ENCODE assay signal across 8 cellular contexts in genomic region chr22:41976070-41976901, GRCh38. TPM values are rescaled to one million over a fixed set of nuclear protein-coding genes. Genes with fewer than 3 reads are reported as not detected.
DNase-seq lines count a peak whose midpoint lies in the region; ATAC-seq, FAIRE-seq and TF ChIP-seq lines count a peak whose summit lies in the region.

No MANE protein-coding gene starts in this region.

- H4K20me1 ChIP-seq in H1 (replicated peaks in 1 of 2; ENCODE audit: control insufficient read depth in 1 of 2, insufficient read depth in 2 of 2, low read length in 2 of 2): peaks cover 0 to 8% of the 10 kb centered on the region in 2 experiments

- TF ChIP-seq POLR2A in H1 (IDR thresholded peaks at IDR 0.05; ENCODE audit: control extremely low read depth in 1 of 2, low read depth in 2 of 2, low read length in 2 of 2) (no peak), transverse colon (IDR thresholded peaks at IDR 0.05) (no peak)

- H3K27me3 ChIP-seq in CD8-positive, alpha-beta memory T cell (ENCODE audit: insufficient read depth, low read length, poor library complexity, severe bottlenecking): peaks cover 25% of the 10 kb centered on the region
- peaks cover 10 to 29% (median 26%) of the 10 kb centered on the region in 4 experiments for H3K27me3 ChIP-seq in H1 (replicated peaks in 1 of 4; ENCODE audit: control insufficient read depth in 3 of 4, extremely low read depth in 1 of 4, insufficient read depth in 3 of 4, low read length in 3 of 4)
- H3K27me3 ChIP-seq in transverse colon: peaks cover 66% of the 10 kb centered on the region

- no peak overlapping the region for H4K5ac ChIP-seq in H1 (ENCODE audit: insufficient read length, low read depth, low read length)

- no peaks in the 10 kb centered on the region for H3K36me3 ChIP-seq in CD8-positive, alpha-beta memory T cell (ENCODE audit: insufficient read depth, low read length)
- H3K36me3 ChIP-seq in H1 (ENCODE audit: control insufficient read depth in 2 of 4, insufficient read depth in 4 of 4, low read length in 3 of 4) (no peaks in the 10 kb centered on the region), transverse colon (no peaks in the 10 kb centered on the region)

- H3K4me3 Mint-ChIP-seq in CD8-positive, alpha-beta memory T cell: peak overlapping the region; percentile 58 to 91 (median 72)
- peak overlapping the region; percentile 58 for H3K4me3 Mint-ChIP-seq in activated CD8-positive, alpha-beta T cell treated with anti-CD3 and anti-CD28 coated beads for 36 hours
- peak overlapping the region; percentile 47 to 80 (median 72) for H3K4me3 Mint-ChIP-seq in naive thymus-derived CD8-positive, alpha-beta T cell

- H3K79me1 ChIP-seq in H1 (ENCODE audit: low read depth, low read length): peaks cover 2% of the 10 kb centered on the region; the same call in 1 of the 2 replicates

- H2BK20ac ChIP-seq in H1 (ENCODE audit: low read length): no peak overlapping the region

- H3K56ac ChIP-seq in H1 (replicated peaks; ENCODE audit: insufficient read length, low read depth, low read length): no peak overlapping the region

- POLR2A ChIA-PET in CD8-positive, alpha-beta memory T cell (lab: Charles Lee): no interaction called here
- POLR2A ChIA-PET in activated CD8-positive, alpha-beta T cell treated with anti-CD3 and anti-CD28 coated beads for 36 hours (lab: Charles Lee): interaction anchor here (0.6 kb wide), 1 partner anchor 971 kb away, joined by 3 read pairs; no protein-coding TSS in a partner anchor
- POLR2A ChIA-PET in H1 (lab: Charles Lee; ENCODE audit: partially characterized antibody): interaction anchor here (0.5 to 1.4 kb wide), 3 partner anchors 9 to 394 kb away, joined by 3 to 5 read pairs (median 4); no protein-coding TSS in a partner anchor
- POLR2A ChIA-PET in naive thymus-derived CD8-positive, alpha-beta T cell (lab: Charles Lee): no interaction called here

- CTCF ChIA-PET in CD8-positive, alpha-beta memory T cell (lab: Charles Lee): interaction anchor here (1.5 kb wide), 1 partner anchor 18 kb away, joined by 4 read pairs; no protein-coding TSS in a partner anchor
- CTCF ChIA-PET in activated CD8-positive, alpha-beta T cell treated with anti-CD3 and anti-CD28 coated beads for 36 hours (lab: Charles Lee): interaction anchor here (1.7 kb wide), 1 partner anchor 9 kb away, joined by 5 read pairs; no protein-coding TSS in a partner anchor
- CTCF ChIA-PET in H1 (lab: Charles Lee; ENCODE audit: partially characterized antibody): interaction anchor here (0.9 to 2.3 kb wide), 5 partner anchors 10 to 136 kb away, joined by 3 to 14 read pairs (median 4); no protein-coding TSS in a partner anchor

- no peak overlapping the region for H4K91ac ChIP-seq in H1 (replicated peaks; ENCODE audit: insufficient read length, low read length)

- no peaks in the 10 kb centered on the region for H3K9me3 Mint-ChIP-seq in CD8-positive, alpha-beta memory T cell
- H3K9me3 Mint-ChIP-seq in activated CD8-positive, alpha-beta T cell treated with anti-CD3 and anti-CD28 coated beads for 36 hours: no peaks in the 10 kb centered on the region
- no peaks in the 10 kb centered on the region for H3K9me3 Mint-ChIP-seq in naive thymus-derived CD8-positive, alpha-beta T cell

- TF ChIP-seq CTCF in LNCaP clone FGC (IDR thresholded peaks at IDR 0.05; ENCODE audit: control insufficient read depth, extremely low read depth, insufficient read depth) (no peak), H1 (IDR thresholded peaks at IDR 0.05; ENCODE audit: control extremely low read depth in 1 of 3, insufficient read depth in 1 of 3, low read depth in 1 of 3, low read length in 3 of 3) (no peak), transverse colon (IDR thresholded peaks at IDR 0.05) (no peak)
- TF ChIP-seq CTCF in activated CD8-positive, alpha-beta T cell treated with anti-CD3 and anti-CD28 coated beads for 36 hours (IDR thresholded peaks at IDR 0.05): no peak

- peaks cover 4 to 12% (median 8%) of the 10 kb centered on the region in 3 donors for H3K4me1 Mint-ChIP-seq in CD8-positive, alpha-beta memory T cell
- no peaks in the 10 kb centered on the region for H3K4me1 Mint-ChIP-seq in activated CD8-positive, alpha-beta T cell treated with anti-CD3 and anti-CD28 coated beads for 36 hours (ENCODE audit: low read depth)
- H3K4me1 Mint-ChIP-seq in naive thymus-derived CD8-positive, alpha-beta T cell: peaks cover 6 to 9% (median 7%) of the 10 kb centered on the region in 4 donors

- no peak overlapping the region for H2BK5ac ChIP-seq in H1 (ENCODE audit: low read depth, low read length)

- H3K4me3 ChIP-seq in CD8-positive, alpha-beta memory T cell (ENCODE audit: low read length): no peak overlapping the region
- peak overlapping the region; percentile 66 for H3K4me3 ChIP-seq in LNCaP clone FGC (ENCODE audit: low read depth, low read length)
- peak overlapping the region; percentile 34 to 83 (median 56) for H3K4me3 ChIP-seq in H1 (ENCODE audit: extremely low read depth in 1 of 4, insufficient read depth in 2 of 4, low read depth in 3 of 4, low read length in 4 of 4)
- peak overlapping the region; percentile 28 to 49 (median 36) for H3K4me3 ChIP-seq in transverse colon

- H3K4ac ChIP-seq in H1 (replicated peaks; ENCODE audit: insufficient read length, low read depth, low read length): no peak overlapping the region

- H3K9me3 ChIP-seq in CD8-positive, alpha-beta memory T cell (ENCODE audit: low read length): no peaks in the 10 kb centered on the region
- H3K9me3 ChIP-seq in H1 (ENCODE audit: insufficient read depth in 2 of 2, low read depth in 1 of 2, low read length in 1 of 2) (no peaks in the 10 kb centered on the region), transverse colon (no peaks in the 10 kb centered on the region)

- H3K18ac ChIP-seq in H1 (ENCODE audit: extremely low read depth, low read length): no peak overlapping the region; the same call in 1 of the 2 replicates

- peak; percentile 22 to 54 (median 26) for DNase-seq in CD8-positive, alpha-beta memory T cell
- DNase-seq in LNCaP clone FGC (ENCODE audit: low read depth): no peak
- DNase-seq in activated CD8-positive, alpha-beta T cell treated with anti-CD3 and anti-CD28 coated beads for 36 hours: peak; percentile 49
- DNase-seq in H1 (ENCODE audit: low read depth in 1 of 2, low spot score in 2 of 2): peak in 1 of 2 experiments; percentile 79
- peak in 6 of 10 donors; percentile 21 to 49 (median 32) for DNase-seq in naive thymus-derived CD8-positive, alpha-beta T cell
- peak; percentile 47 for DNase-seq in transverse colon

- peak overlapping the region; percentile 30; the same call in 1 of the 2 replicates for H2AFZ ChIP-seq in H1 (ENCODE audit: low read length)

- in situ Hi-C loops in transverse colon (cut with MboI; ENCODE audit: low pct_ligation_motif_present in 1 of 4, low pct_unique_long_range_greater_than_20kb in 1 of 4, low sequenced_read_pairs in 3 of 4): no loop called here

- peak overlapping the region; percentile 29; the same call in 1 of the 2 replicates for H4K8ac ChIP-seq in H1 (ENCODE audit: extremely low read depth, insufficient read depth, low read length)

- no peak overlapping the region for H3K23ac ChIP-seq in H1 (ENCODE audit: insufficient read length)

- H3K36me3 Mint-ChIP-seq in CD8-positive, alpha-beta memory T cell: no peaks in the 10 kb centered on the region
- no peaks in the 10 kb centered on the region for H3K36me3 Mint-ChIP-seq in activated CD8-positive, alpha-beta T cell treated with anti-CD3 and anti-CD28 coated beads for 36 hours (ENCODE audit: low read depth)
- H3K36me3 Mint-ChIP-seq in naive thymus-derived CD8-positive, alpha-beta T cell: no peaks in the 10 kb centered on the region

- 11% methylated on average over 17 of the region's 72 CpGs; no CpG with 5 or more reads in 1 of the 2 experiments for WGBS in H1 (ENCODE audit: extremely low coverage in 1 of 2, insufficient coverage in 1 of 2, insufficient read length in 1 of 2, insufficient replicate concordance in 2 of 2, low coverage in 1 of 2, low lambda C conversion rate in 2 of 2, missing lambda C conversion rate in 1 of 2), 2 experiments
- 7 to 22% methylated on average over 3 to 24 of the region's 72 CpGs for WGBS in transverse colon (ENCODE audit: low coverage in 1 of 2), 2 donors

- peak overlapping the region in 1 of 4 experiments; percentile 45; a peak in 1 of 7 replicates for H3K9ac ChIP-seq in H1 (replicated peaks in 1 of 4; ENCODE audit: extremely low read depth in 1 of 4, low read depth in 3 of 4, low read length in 3 of 4)

- peaks cover 4% of the 10 kb centered on the region for H3K4me1 ChIP-seq in CD8-positive, alpha-beta memory T cell (ENCODE audit: insufficient read depth, low read length)
- peaks cover 0 to 14% (median 10%) of the 10 kb centered on the region in 4 experiments; a peak in 6 of 7 replicates for H3K4me1 ChIP-seq in H1 (replicated peaks in 1 of 4; ENCODE audit: control insufficient read depth in 3 of 4, insufficient read depth in 4 of 4, low read length in 3 of 4)
- peaks cover 4 to 11% (median 11%) of the 10 kb centered on the region in 4 donors for H3K4me1 ChIP-seq in transverse colon

- no peak for FAIRE-seq in H1 (lab: Jason Lieb, UNC)

- peak overlapping the region; percentile 60; the same call in 1 of the 2 replicates for H2BK12ac ChIP-seq in H1 (ENCODE audit: low read depth, low read length)

- peaks cover 13% of the 10 kb centered on the region for H3K23me2 ChIP-seq in H1 (ENCODE audit: low read depth, low read length)

- H3K4me2 ChIP-seq in H1 (ENCODE audit: insufficient read depth in 1 of 2, low read depth in 2 of 2, low read length in 2 of 2): peak overlapping the region; percentile 68 to 89

- H3K14ac ChIP-seq in H1 (ENCODE audit: insufficient read length): no peak overlapping the region

- H2BK15ac ChIP-seq in H1 (ENCODE audit: low read length): 0 out of 2 replicates have a peak overlapping the region, but pooled peaks have one; percentile 10

- peaks cover 0 to 5% of the 10 kb centered on the region in 2 experiments; a peak in 1 of 4 replicates for H3K79me2 ChIP-seq in H1 (ENCODE audit: control insufficient read depth in 1 of 2, insufficient read depth in 2 of 2, low read length in 2 of 2)

- intact Hi-C loops in activated CD8-positive, alpha-beta T cell treated with anti-CD3 and anti-CD28 coated beads for 36 hours (cut with micrococcal nuclease): no loop called here
- intact Hi-C loops in transverse colon (cut with DNase I; ENCODE audit: low total_unique reads): no loop called here

- H3K27ac ChIP-seq in CD8-positive, alpha-beta memory T cell (ENCODE audit: low read depth, low read length): no peak overlapping the region
- H3K27ac ChIP-seq in H1 (ENCODE audit: low read depth, low read length) (no peak overlapping the region), transverse colon (no peak overlapping the region)

- peaks cover 30 to 60% of the 10 kb centered on the region in 2 donors for H3K27me3 Mint-ChIP-seq in CD8-positive, alpha-beta memory T cell
- H3K27me3 Mint-ChIP-seq in activated CD8-positive, alpha-beta T cell treated with anti-CD3 and anti-CD28 coated beads for 36 hours: peaks cover 46% of the 10 kb centered on the region
- H3K27me3 Mint-ChIP-seq in naive thymus-derived CD8-positive, alpha-beta T cell: peaks cover 23 to 64% (median 37%) of the 10 kb centered on the region in 5 donors

- peak; percentile 69 for ATAC-seq in activated CD8-positive, alpha-beta T cell treated with anti-CD3 and anti-CD28 coated beads for 36 hours
- ATAC-seq in naive thymus-derived CD8-positive, alpha-beta T cell: peak; percentile 69 to 83
- ATAC-seq in HG03095 (IDR thresholded peaks at IDR 0.05; ENCODE audit: unreplicated experiment) (no peak), GM18873 (IDR thresholded peaks at IDR 0.05; ENCODE audit: low FRiP score, unreplicated experiment) (no peak)

- no peak overlapping the region for H2BK120ac ChIP-seq in H1 (replicated peaks; ENCODE audit: low read depth, low read length)

- TF ChIP-seq EP300 in H1 (IDR thresholded peaks at IDR 0.05; ENCODE audit: borderline replicate concordance in 1 of 2, low read depth in 2 of 2, low read length in 2 of 2) (0 out of 3 replicates have a peak, but pooled peaks of 1 of the 2 experiments have one; percentile 26), transverse colon (IDR thresholded peaks at IDR 0.05; ENCODE audit: low read depth) (no peak)

- peak overlapping the region in 1 of 8 donors; percentile 20 for H3K27ac Mint-ChIP-seq in CD8-positive, alpha-beta memory T cell
- H3K27ac Mint-ChIP-seq in activated CD8-positive, alpha-beta T cell treated with anti-CD3 and anti-CD28 coated beads for 36 hours: no peak overlapping the region
- H3K27ac Mint-ChIP-seq in naive thymus-derived CD8-positive, alpha-beta T cell: peak overlapping the region in 1 of 10 donors; percentile 74

- TF ChIP-seq RAD21 in H1 (IDR thresholded peaks at IDR 0.05 in 1 of 2, conservative IDR thresholded peaks at IDR 0.05 in 1 of 2; ENCODE audit: low read depth in 2 of 2, low read length in 2 of 2): no peak

- no peak overlapping the region for H2AK5ac ChIP-seq in H1 (ENCODE audit: low read depth, low read length)

RNA-seq across cellular contexts. Expression of gene SEPTIN3, which starts 7.0 kb away (rescaled TPM):
- under 1 TPM; 0.33 to 0.51 TPM for total RNA-seq in CD8-positive, alpha-beta memory T cell
- polyA plus RNA-seq in CD8-positive, alpha-beta memory T cell: not detected
- under 1 TPM; 0.20 to 0.36 TPM for total RNA-seq in activated CD8-positive, alpha-beta T cell treated with anti-CD3 and anti-CD28 coated beads for 36 hours
- total RNA-seq in H1 (2021; fragmentation: NEBNext Ultra II Directional; extraction: Animal tissue kit (Norgen Biotek cat#: 25700)): 38.9 and 39.1 TPM in 2 replicates
- 39.7 and 52.9 TPM in 2 replicates for polyA plus RNA-seq in H1 (2011; rRNA removed)
- 49.5 TPM for polyA plus RNA-seq in H1 (2011; cell fraction: cytosol; rRNA removed)
- polyA plus RNA-seq in H1 (2011; cell fraction: nucleus; rRNA removed): 42.1 TPM
- polyA plus RNA-seq in H1 (2012, experiment 1 of 2): 45.3 to 51.2 TPM (median 49.0 TPM) in 4 replicates
- polyA plus RNA-seq in H1 (2012, experiment 2 of 2): 25.0 TPM
- polyA plus RNA-seq in H1 (2013, experiment 1 of 2): 20.4 TPM
- polyA plus RNA-seq in H1 (2013, experiment 2 of 2): 21.2 TPM
- 66.0 and 66.2 TPM in 2 replicates for polyA minus RNA-seq in H1 (2011; rRNA and poly(A)+ RNA removed)
- 28.8 TPM for polyA minus RNA-seq in H1 (2011; cell fraction: cytosol; rRNA and poly(A)+ RNA removed)
- 22.9 TPM for polyA minus RNA-seq in H1 (2011; cell fraction: nucleus; rRNA and poly(A)+ RNA removed)
- total RNA-seq in naive thymus-derived CD8-positive, alpha-beta T cell: under 1 TPM in 1 of 2 experiments, not detected in 1; 0.18 TPM
- polyA plus RNA-seq in naive thymus-derived CD8-positive, alpha-beta T cell: not detected
- under 1 TPM in 2 of 4 donors, not detected in 2; 0.48 to 0.68 TPM for total RNA-seq in transverse colon

RNA-seq across cellular contexts. Expression of gene WBP2NL, which starts 22.3 kb away (rescaled TPM):
- under 1 TPM; 0.66 to 0.82 TPM for total RNA-seq in CD8-positive, alpha-beta memory T cell
- polyA plus RNA-seq in CD8-positive, alpha-beta memory T cell: 0.70 TPM
- under 1 TPM in 1 of 2 experiments, not detected in 1; 0.43 TPM for total RNA-seq in activated CD8-positive, alpha-beta T cell treated with anti-CD3 and anti-CD28 coated beads for 36 hours
- total RNA-seq in H1 (2021; fragmentation: NEBNext Ultra II Directional; extraction: Animal tissue kit (Norgen Biotek cat#: 25700)): not detected in 2 replicates
- polyA plus RNA-seq in H1 (2011; rRNA removed): not detected in 2 replicates
- not detected for polyA plus RNA-seq in H1 (2011; cell fraction: cytosol; rRNA removed)
- not detected for polyA plus RNA-seq in H1 (2011; cell fraction: nucleus; rRNA removed)
- polyA plus RNA-seq in H1 (2012, experiment 1 of 2): not detected in 4 replicates
- not detected for polyA plus RNA-seq in H1 (2012, experiment 2 of 2)
- not detected for polyA plus RNA-seq in H1 (2013, experiment 1 of 2)
- not detected for polyA plus RNA-seq in H1 (2013, experiment 2 of 2)
- not detected in 2 replicates for polyA minus RNA-seq in H1 (2011; rRNA and poly(A)+ RNA removed)
- polyA minus RNA-seq in H1 (2011; cell fraction: cytosol; rRNA and poly(A)+ RNA removed): not detected
- not detected for polyA minus RNA-seq in H1 (2011; cell fraction: nucleus; rRNA and poly(A)+ RNA removed)
- 1 to 10 TPM; 4.5 to 4.6 TPM for total RNA-seq in naive thymus-derived CD8-positive, alpha-beta T cell
- polyA plus RNA-seq in naive thymus-derived CD8-positive, alpha-beta T cell: 1 to 10 TPM in 1 of 3 donors, under 1 TPM in 2; 0.25 to 1.4 (median 0.57) TPM
- 10 to 100 TPM in 1 of 4 donors, 1 to 10 TPM in 1, under 1 TPM in 1, not detected in 1; 0.96 to 12.0 (median 3.5) TPM for total RNA-seq in transverse colon

RNA-seq across cellular contexts. Expression of gene CENPM, which starts 29.3 kb away (rescaled TPM):
- 10 to 100 TPM; 73.2 to 77.5 TPM for total RNA-seq in CD8-positive, alpha-beta memory T cell
- 19.2 TPM for polyA plus RNA-seq in CD8-positive, alpha-beta memory T cell
- 10 to 100 TPM; 62.5 to 63.1 TPM for total RNA-seq in activated CD8-positive, alpha-beta T cell treated with anti-CD3 and anti-CD28 coated beads for 36 hours
- 30.0 and 32.0 TPM in 2 replicates for total RNA-seq in H1 (2021; fragmentation: NEBNext Ultra II Directional; extraction: Animal tissue kit (Norgen Biotek cat#: 25700))
- 80.4 and 94.6 TPM in 2 replicates for polyA plus RNA-seq in H1 (2011; rRNA removed)
- 68.6 TPM for polyA plus RNA-seq in H1 (2011; cell fraction: cytosol; rRNA removed)
- polyA plus RNA-seq in H1 (2011; cell fraction: nucleus; rRNA removed): 146 TPM
- 22.9 to 58.2 TPM (median 53.9 TPM) in 4 replicates for polyA plus RNA-seq in H1 (2012, experiment 1 of 2)
- 81.1 TPM for polyA plus RNA-seq in H1 (2012, experiment 2 of 2)
- polyA plus RNA-seq in H1 (2013, experiment 1 of 2): 54.0 TPM
- polyA plus RNA-seq in H1 (2013, experiment 2 of 2): 50.9 TPM
- 43.8 and 44.6 TPM in 2 replicates for polyA minus RNA-seq in H1 (2011; rRNA and poly(A)+ RNA removed)
- polyA minus RNA-seq in H1 (2011; cell fraction: cytosol; rRNA and poly(A)+ RNA removed): 29.3 TPM
- polyA minus RNA-seq in H1 (2011; cell fraction: nucleus; rRNA and poly(A)+ RNA removed): 48.6 TPM
- total RNA-seq in naive thymus-derived CD8-positive, alpha-beta T cell: 1 to 10 TPM; 3.2 to 3.6 TPM
- polyA plus RNA-seq in naive thymus-derived CD8-positive, alpha-beta T cell: 1 to 10 TPM; 2.1 to 7.2 (median 2.3) TPM
- total RNA-seq in transverse colon: 10 to 100 TPM in 2 of 4 donors, 1 to 10 TPM in 1, not detected in 1; 6.0 to 22.9 (median 11.0) TPM

RNA-seq across cellular contexts. Expression of gene TNFRSF13C, which starts 49.7 kb away (rescaled TPM):
- 1 to 10 TPM; 5.4 to 5.9 TPM for total RNA-seq in CD8-positive, alpha-beta memory T cell
- 2.0 TPM for polyA plus RNA-seq in CD8-positive, alpha-beta memory T cell
- total RNA-seq in activated CD8-positive, alpha-beta T cell treated with anti-CD3 and anti-CD28 coated beads for 36 hours: 1 to 10 TPM; 4.0 TPM
- total RNA-seq in H1 (2021; fragmentation: NEBNext Ultra II Directional; extraction: Animal tissue kit (Norgen Biotek cat#: 25700)): 1.8 and 2.0 TPM in 2 replicates
- polyA plus RNA-seq in H1 (2011; rRNA removed): 1.4 TPM in 2 replicates
- polyA plus RNA-seq in H1 (2011; cell fraction: cytosol; rRNA removed): 1.00 TPM
- 4.9 TPM for polyA plus RNA-seq in H1 (2011; cell fraction: nucleus; rRNA removed)
- polyA plus RNA-seq in H1 (2012, experiment 1 of 2): 1.0 to 1.8 TPM (median 1.3 TPM) in 4 replicates
- polyA plus RNA-seq in H1 (2012, experiment 2 of 2): 0.73 TPM
- polyA plus RNA-seq in H1 (2013, experiment 1 of 2): 1.6 TPM
- polyA plus RNA-seq in H1 (2013, experiment 2 of 2): 1.6 TPM
- polyA minus RNA-seq in H1 (2011; rRNA and poly(A)+ RNA removed): 0.83 and 1.5 TPM in 2 replicates
- 1.2 TPM for polyA minus RNA-seq in H1 (2011; cell fraction: cytosol; rRNA and poly(A)+ RNA removed)
- 1.6 TPM for polyA minus RNA-seq in H1 (2011; cell fraction: nucleus; rRNA and poly(A)+ RNA removed)
- total RNA-seq in naive thymus-derived CD8-positive, alpha-beta T cell: 10 to 100 TPM; 16.8 to 18.3 TPM
- under 1 TPM; 0.29 to 0.82 (median 0.56) TPM for polyA plus RNA-seq in naive thymus-derived CD8-positive, alpha-beta T cell
- 10 to 100 TPM in 1 of 4 donors, 1 to 10 TPM in 1, under 1 TPM in 2; 0.20 to 15.3 (median 4.3) TPM for total RNA-seq in transverse colon

Comparison
In these comparisons a context has a peak if more than half of its experiments do, and no peak if none do; other contexts are left out.
1. ATAC-seq: peak in activated CD8-positive, alpha-beta T cell treated with anti-CD3 and anti-CD28 coated beads for 36 hours (single experiment) and naive thymus-derived CD8-positive, alpha-beta T cell (2 of 2); none in HG03095 (single experiment) and GM18873 (single experiment).
2. RNA of gene SEPTIN3, which starts 7.0 kb away (total RNA-seq): 38.9 to 39.1 TPM in H1; 0.33 to 0.51 TPM in CD8-positive, alpha-beta memory T cell, 0.48 to 0.68 TPM in transverse colon, 0.20 to 0.36 TPM in activated CD8-positive, alpha-beta T cell treated with anti-CD3 and anti-CD28 coated beads for 36 hours and 0.18 TPM in naive thymus-derived CD8-positive, alpha-beta T cell; every median in the first group is over 10 times any median in the second.
3. POLR2A ChIA-PET loops: an anchor here in activated CD8-positive, alpha-beta T cell treated with anti-CD3 and anti-CD28 coated beads for 36 hours (0.6 kb wide) and H1 (0.5 to 1.4 kb wide); none called in CD8-positive, alpha-beta memory T cell and naive thymus-derived CD8-positive, alpha-beta T cell.
4. Peak in every context shown above with its lines, with median percentiles within 50 percentile points of each other: H3K4me3 Mint-ChIP-seq.